8 cellular contexts compared by ENCODE assay signal in genomic region chr1:46247433-46248121, GRCh38. TPM values are rescaled to one million over a fixed set of nuclear protein-coding genes. Genes with fewer than 3 reads are reported as not detected.
DNase-seq lines count a peak whose midpoint lies in the region; ATAC-seq and TF ChIP-seq lines count a peak whose summit lies in the region.

TSS of gene RAD54L (plus strand) at chr1:46247763. CDS start at chr1:46248406, 643 bp downstream.

- no peaks in the 10 kb centered on the region for H3K9me3 ChIP-seq in right atrium auricular region
- H3K9me3 ChIP-seq in vagina, result no peaks in the 10 kb centered on the region

- H3K4me3 ChIP-seq in right atrium auricular region (peak within 1 kb of the TSS; percentile 48 to 65), vagina (peak within 1 kb of the TSS; percentile 68 to 90)

- TF ChIP-seq CTCF in right atrium auricular region (IDR thresholded peaks at IDR 0.05) (no peak), vagina (IDR thresholded peaks at IDR 0.05) (no peak)

- H3K27ac ChIP-seq in right atrium auricular region, result peak within 1 kb of the TSS; percentile 70 to 80
- H3K27ac ChIP-seq in vagina, result peak within 1 kb of the TSS; percentile 66

- no peaks in the 10 kb centered on the region for H3K27me3 ChIP-seq in right atrium auricular region
- H3K27me3 ChIP-seq in vagina, result no peaks in the 10 kb centered on the region

- H3K36me3 ChIP-seq in right atrium auricular region (no peaks in the 10 kb centered on the region), vagina (no peaks in the 10 kb centered on the region)

- TF ChIP-seq POLR2A in vagina (IDR thresholded peaks at IDR 0.05), result no peak

- H3K4me1 ChIP-seq in right atrium auricular region (peaks cover 0 to 16% of the 10 kb centered on the region in 2 donors), vagina (peaks cover 17% of the 10 kb centered on the region)

- ATAC-seq in GM18502 (IDR thresholded peaks at IDR 0.05; ENCODE audit: poor library complexity, unreplicated experiment), result peak; percentile 90
- peak; percentile 78 for ATAC-seq in HG02943 (IDR thresholded peaks at IDR 0.05; ENCODE audit: low read depth, unreplicated experiment)

- intact Hi-C loops in vagina (cut with DNase I), result no loop called here

- DNase-seq in NCI-H187 treated with DMSO at 0.1 percent for 48 hours (lab: John Stamatoyannopoulos, UW) (peak; percentile 95), T-helper 2 cell (peak; percentile 90 to 99 (median 94)), anterior cingulate cortex (lab: John Stamatoyannopoulos, UW) (peak; percentile 61 to 98 (median 95)), right atrium auricular region (ENCODE audit: low spot score) (peak; percentile 97), pulmonary artery endothelial cell (ENCODE audit: low read depth, low spot score) (peak; percentile 96), vagina (ENCODE audit: extremely low spot score in 2 of 2) (peak; percentile 97 to 98)

RNA-seq across cellular contexts. Expression of gene RAD54L, which starts in this region (rescaled TPM):
- total RNA-seq in right atrium auricular region (not detected), pulmonary artery endothelial cell (5.1 and 7.4 TPM in 2 replicates), vagina (8.1 TPM)

Comparison
In these comparisons a context has a peak if more than half of its experiments do, and no peak if none do; other contexts are left out.
1. Peak in every context shown above with its lines: DNase-seq, ATAC-seq, H3K4me3 ChIP-seq and H3K27ac ChIP-seq.
2. Peak in DNase-seq, H3K4me3 ChIP-seq and H3K27ac ChIP-seq in right atrium auricular region; RNA of the gene not detected or under 1 TPM.